In the genomic region with DNA sequence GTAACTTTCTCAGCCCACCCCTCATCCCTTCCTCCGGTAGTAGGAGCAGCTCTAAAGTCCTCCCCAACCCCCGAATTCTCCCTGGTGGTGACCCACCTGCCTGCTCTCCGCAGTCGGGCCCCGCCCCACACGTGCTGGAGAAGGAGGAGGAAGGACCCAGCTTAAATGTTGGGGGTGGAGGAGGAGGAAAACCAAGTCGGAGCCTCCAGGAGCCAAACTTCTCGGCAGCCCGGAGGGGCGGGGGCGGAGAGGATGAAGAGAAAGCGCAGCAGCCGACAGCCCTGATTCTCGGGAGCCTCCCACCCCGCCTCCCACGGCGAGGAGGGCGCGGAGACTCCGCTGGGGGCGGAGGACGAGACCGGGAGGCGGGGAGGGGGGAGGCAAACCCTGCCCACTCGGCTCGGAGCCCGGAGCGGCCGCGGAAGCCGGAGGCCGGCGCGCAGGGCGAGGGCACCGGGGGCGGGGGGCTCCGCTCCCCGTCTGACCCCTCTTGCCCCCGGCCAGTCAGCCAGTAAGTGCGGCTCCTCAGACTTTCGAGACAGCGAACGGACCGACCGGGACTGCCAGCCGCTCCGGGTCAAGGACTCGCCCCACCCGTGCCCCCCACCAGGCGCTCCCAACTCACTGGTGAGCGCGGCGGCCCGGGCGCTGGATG, we compare ENCODE assay signal across 1 cellular context.
TF ChIP-seq lines count a peak whose summit lies in the region.

A gene with protein sequence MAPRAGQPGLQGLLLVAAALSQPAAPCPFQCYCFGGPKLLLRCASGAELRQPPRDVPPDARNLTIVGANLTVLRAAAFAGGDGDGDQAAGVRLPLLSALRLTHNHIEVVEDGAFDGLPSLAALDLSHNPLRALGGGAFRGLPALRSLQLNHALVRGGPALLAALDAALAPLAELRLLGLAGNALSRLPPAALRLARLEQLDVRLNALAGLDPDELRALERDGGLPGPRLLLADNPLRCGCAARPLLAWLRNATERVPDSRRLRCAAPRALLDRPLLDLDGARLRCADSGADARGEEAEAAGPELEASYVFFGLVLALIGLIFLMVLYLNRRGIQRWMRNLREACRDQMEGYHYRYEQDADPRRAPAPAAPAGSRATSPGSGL (plus strand): TSS at position 394 of the 655 bp plus-strand sequence. CDS start 276 bp downstream, outside the sequence.

TF ChIP-seq in WTC11, 78 proteins besides CTCF, POLR2A, EP300 and RAD21 (continued from another document):
- TF ChIP-seq, protein P1, sequence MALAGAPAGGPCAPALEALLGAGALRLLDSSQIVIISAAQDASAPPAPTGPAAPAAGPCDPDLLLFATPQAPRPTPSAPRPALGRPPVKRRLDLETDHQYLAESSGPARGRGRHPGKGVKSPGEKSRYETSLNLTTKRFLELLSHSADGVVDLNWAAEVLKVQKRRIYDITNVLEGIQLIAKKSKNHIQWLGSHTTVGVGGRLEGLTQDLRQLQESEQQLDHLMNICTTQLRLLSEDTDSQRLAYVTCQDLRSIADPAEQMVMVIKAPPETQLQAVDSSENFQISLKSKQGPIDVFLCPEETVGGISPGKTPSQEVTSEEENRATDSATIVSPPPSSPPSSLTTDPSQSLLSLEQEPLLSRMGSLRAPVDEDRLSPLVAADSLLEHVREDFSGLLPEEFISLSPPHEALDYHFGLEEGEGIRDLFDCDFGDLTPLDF (CRISPR knock-in tag; IDR thresholded peaks at IDR 0.05): no peak
- no peak for TF ChIP-seq JAZF1 (CRISPR knock-in tag; IDR thresholded peaks at IDR 0.05)
- TF ChIP-seq, protein P2, sequence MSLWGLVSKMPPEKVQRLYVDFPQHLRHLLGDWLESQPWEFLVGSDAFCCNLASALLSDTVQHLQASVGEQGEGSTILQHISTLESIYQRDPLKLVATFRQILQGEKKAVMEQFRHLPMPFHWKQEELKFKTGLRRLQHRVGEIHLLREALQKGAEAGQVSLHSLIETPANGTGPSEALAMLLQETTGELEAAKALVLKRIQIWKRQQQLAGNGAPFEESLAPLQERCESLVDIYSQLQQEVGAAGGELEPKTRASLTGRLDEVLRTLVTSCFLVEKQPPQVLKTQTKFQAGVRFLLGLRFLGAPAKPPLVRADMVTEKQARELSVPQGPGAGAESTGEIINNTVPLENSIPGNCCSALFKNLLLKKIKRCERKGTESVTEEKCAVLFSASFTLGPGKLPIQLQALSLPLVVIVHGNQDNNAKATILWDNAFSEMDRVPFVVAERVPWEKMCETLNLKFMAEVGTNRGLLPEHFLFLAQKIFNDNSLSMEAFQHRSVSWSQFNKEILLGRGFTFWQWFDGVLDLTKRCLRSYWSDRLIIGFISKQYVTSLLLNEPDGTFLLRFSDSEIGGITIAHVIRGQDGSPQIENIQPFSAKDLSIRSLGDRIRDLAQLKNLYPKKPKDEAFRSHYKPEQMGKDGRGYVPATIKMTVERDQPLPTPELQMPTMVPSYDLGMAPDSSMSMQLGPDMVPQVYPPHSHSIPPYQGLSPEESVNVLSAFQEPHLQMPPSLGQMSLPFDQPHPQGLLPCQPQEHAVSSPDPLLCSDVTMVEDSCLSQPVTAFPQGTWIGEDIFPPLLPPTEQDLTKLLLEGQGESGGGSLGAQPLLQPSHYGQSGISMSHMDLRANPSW (CRISPR knock-in tag; conservative IDR thresholded peaks at IDR 0.05; ENCODE audit: low read depth): no peak
